29 cellular contexts compared by ENCODE assay signal in genomic region chr3:144390786-144391185, GRCh38.
"Had no signal": no experiment of that assay in that cellular context is flagged by ENCODE, and none has a peak within 500 bp of the region (broad histone marks: within the 10 kb centered on the region; RNA-seq: fewer than 3 reads in every experiment).

No MANE protein-coding gene starts in this region.

- H3K9me3 ChIP-seq: adrenal gland, body of pancreas, breast epithelium, esophagus squamous epithelium, gastroesophageal sphincter had no signal

- ATAC-seq: activated CD4-positive, alpha-beta T cell treated with anti-CD3 and anti-CD28 coated beads for 36 hours; activated CD8-positive, alpha-beta memory T cell treated with anti-CD3 and anti-CD28 coated beads, Interleukin-2, amount 10 ng/mL, durations not matched to agents 7 days and 5 days; activated CD8-positive, alpha-beta T cell treated with anti-CD3 and anti-CD28 coated beads, Interleukin-2, amount 10 ng/mL, durations not matched to agents 7 days and 5 days; activated naive CD8-positive, alpha-beta T cell treated with anti-CD3 and anti-CD28 coated beads, Interleukin-2, amount 50 U/mL, for 24 hours; body of pancreas; effector memory CD8-positive, alpha-beta T cell; gastroesophageal sphincter; heart right ventricle had no signal

- H3K27ac ChIP-seq: adrenal gland, body of pancreas, breast epithelium, coronary artery, epithelial cell of prostate, esophagus squamous epithelium, gastroesophageal sphincter, heart right ventricle had no signal

- H3K36me3 ChIP-seq: adrenal gland, breast epithelium, esophagus squamous epithelium, gastroesophageal sphincter, heart right ventricle had no signal

- H3K27me3 ChIP-seq: adrenal gland, body of pancreas, breast epithelium, esophagus squamous epithelium, gastroesophageal sphincter, heart right ventricle had no signal

- DNase-seq: activated CD4-positive, alpha-beta memory T cell treated with anti-CD3 and anti-CD28 coated beads for 36 hours; activated CD4-positive, alpha-beta T cell treated with anti-CD3 and anti-CD28 coated beads for 36 hours; activated CD4-positive, alpha-beta T cell treated with anti-CD3 and anti-CD28 coated beads, Interleukin-2, amount 10 ng/mL, durations not matched to agents 24 days and 14 days; activated CD4-positive, CD25-positive, alpha-beta regulatory T cell; activated CD4-positive, CD25-positive, alpha-beta regulatory T cell treated with anti-CD3 and anti-CD28 coated beads, Interleukin-2, amount 50 U/mL, for 72 hours; activated CD8-positive, alpha-beta memory T cell treated with anti-CD3 and anti-CD28 coated beads, Interleukin-2, amount 10 ng/mL, durations not matched to agents 7 days and 5 days; activated CD8-positive, alpha-beta memory T cell treated with anti-CD3 and anti-CD28 coated beads, Interleukin-2, amount 50 U/mL, for 4 hours; activated CD8-positive, alpha-beta T cell treated with anti-CD3 and anti-CD28 coated beads, Interleukin-2, amount 10 ng/mL, durations not matched to agents 7 days and 5 days; activated effector memory CD4-positive, alpha-beta T cell treated with anti-CD3 and anti-CD28 coated beads, Interleukin-2, amount 50 U/mL, for 16 hours; activated naive CD4-positive, alpha-beta T cell treated with anti-CD3 and anti-CD28 coated beads for 36 hours; activated naive CD8-positive, alpha-beta T cell treated with anti-CD3 and anti-CD28 coated beads for 36 hours; activated naive CD8-positive, alpha-beta T cell treated with anti-CD3 and anti-CD28 coated beads, Interleukin-2, amount 50 U/mL, for 24 hours; activated T-cell treated with anti-CD3 and anti-CD28 coated beads, Interleukin-2, amount 50 U/mL, for 1 hour; activated T-cell treated with anti-CD3 and anti-CD28 coated beads, Interleukin-2, amount 50 U/mL, for 48 hours; adrenal gland; amygdala; aorta; body of pancreas; dermis blood vessel endothelial cell; effector CD4-positive, alpha-beta T cell; effector memory CD8-positive, alpha-beta T cell; esophagus squamous epithelium; foreskin melanocyte; heart right ventricle; T-helper 2 cell had no signal

- H3K4me3 ChIP-seq: adrenal gland, body of pancreas, breast epithelium, coronary artery, esophagus squamous epithelium, gastroesophageal sphincter, heart right ventricle had no signal

- H3K4me1 ChIP-seq: adrenal gland, body of pancreas, breast epithelium, heart right ventricle had no signal
